Comparison of ENCODE assay signal across 13 cellular contexts in genomic region chr17:9432867-9433495, GRCh38.
DNase-seq lines count a peak whose midpoint lies in the region; ATAC-seq and TF ChIP-seq lines count a peak whose summit lies in the region.
"Had no signal": no experiment of that assay in that cellular context is flagged by ENCODE, and none has a peak within 500 bp of the region (broad histone marks: within the 10 kb centered on the region; RNA-seq: fewer than 3 reads in every experiment).

No MANE protein-coding gene starts in this region.

- H3K4me1 Mint-ChIP-seq in T-helper 17 cell: peaks cover 29% of the 10 kb centered on the region

- no peak for TF ChIP-seq POLR2A in heart left ventricle (IDR thresholded peaks at IDR 0.05)

- no peaks in the 10 kb centered on the region for H3K27me3 Mint-ChIP-seq in T-helper 17 cell
- H3K27me3 Mint-ChIP-seq: brain had no signal

- no peak for TF ChIP-seq CTCF in heart left ventricle (IDR thresholded peaks at IDR 0.05)
- TF ChIP-seq CTCF in mucosa of descending colon (IDR thresholded peaks at IDR 0.05): no peak
- no peak for TF ChIP-seq CTCF in upper lobe of right lung (IDR thresholded peaks at IDR 0.05)

- peak overlapping the region; percentile 80 for H3K4me3 Mint-ChIP-seq in T-helper 17 cell
- H3K4me3 Mint-ChIP-seq: brain had no signal

- WGBS in heart left ventricle, 4 donors: 86 to 89% (median 88%) methylated on average over 8 of the region's 8 CpGs
- 88 to 89% methylated on average over 8 of the region's 8 CpGs for WGBS in aorta, 2 donors

- peak; percentile 55 to 69 (median 62) for ATAC-seq in heart left ventricle
- ATAC-seq in T-helper 17 cell: peak; percentile 25
- peak; percentile 25 for ATAC-seq in mucosa of descending colon
- ATAC-seq in upper lobe of right lung: no peak
- no peak for ATAC-seq in HG03565 (IDR thresholded peaks at IDR 0.05; ENCODE audit: unreplicated experiment)
- ATAC-seq in aorta (ENCODE audit: low FRiP score): no peak

- H3K27me3 ChIP-seq in heart left ventricle (no peaks in the 10 kb centered on the region), upper lobe of right lung (no peaks in the 10 kb centered on the region), aorta (ENCODE audit: control insufficient read depth in 1 of 2, insufficient read depth in 2 of 2, low read length in 1 of 2) (no peaks in the 10 kb centered on the region)
- H3K27me3 ChIP-seq: neutrophil had no signal

- H3K27ac Mint-ChIP-seq in T-helper 17 cell: peak overlapping the region; percentile 76

- H3K9me3 ChIP-seq in heart left ventricle (no peaks in the 10 kb centered on the region), T-helper 17 cell (ENCODE audit: control insufficient read depth, low read length, poor library complexity, severe bottlenecking) (no peaks in the 10 kb centered on the region), mucosa of descending colon (no peaks in the 10 kb centered on the region), upper lobe of right lung (no peaks in the 10 kb centered on the region), aorta (ENCODE audit: control insufficient read depth, low read length) (no peaks in the 10 kb centered on the region)
- H3K9me3 ChIP-seq: neutrophil had no signal

- intact Hi-C loops in heart left ventricle (cut with DNase I): no loop called here
- intact Hi-C loops in cardiac septum (cut with DNase I): no loop called here
- intact Hi-C loops in mucosa of descending colon (cut with DNase I, micrococcal nuclease): no loop called here
- intact Hi-C loops in upper lobe of right lung (cut with DNase I): no loop called here
- intact Hi-C loops in aorta (cut with DNase I): no loop called here

- H3K4me1 ChIP-seq in heart left ventricle: peaks cover 0 to 19% (median 13%) of the 10 kb centered on the region in 12 donors
- H3K4me1 ChIP-seq in mucosa of descending colon (ENCODE audit: low read depth): peaks cover 3% of the 10 kb centered on the region
- peaks cover 9% of the 10 kb centered on the region for H3K4me1 ChIP-seq in upper lobe of right lung
- no peaks in the 10 kb centered on the region for H3K4me1 ChIP-seq in aorta (ENCODE audit: control insufficient read depth in 1 of 2, insufficient read depth in 2 of 2, low read length in 2 of 2)

- H3K4me3 ChIP-seq in heart left ventricle: no peak overlapping the region
- no peak overlapping the region for H3K4me3 ChIP-seq in mucosa of descending colon
- no peak overlapping the region for H3K4me3 ChIP-seq in upper lobe of right lung
- H3K4me3 ChIP-seq in aorta (ENCODE audit: low read length in 2 of 2): no peak overlapping the region
- H3K4me3 ChIP-seq: PC-9 had no signal

- no peak for DNase-seq in heart left ventricle
- DNase-seq in cardiac septum (ENCODE audit: low spot score): no peak
- no peak for DNase-seq in T-helper 17 cell
- DNase-seq in mucosa of descending colon: no peak
- DNase-seq in upper lobe of right lung: no peak
- DNase-seq in H4 (ENCODE audit: low spot score): no peak
- no peak for DNase-seq in aorta
- DNase-seq: activated CD4-positive, CD25-positive, alpha-beta regulatory T cell; PC-9 had no signal

- H3K36me3 ChIP-seq in heart left ventricle: peaks cover 0 to 5% (median 0%) of the 10 kb centered on the region in 9 donors
- no peaks in the 10 kb centered on the region for H3K36me3 ChIP-seq in mucosa of descending colon (ENCODE audit: low read depth)
- H3K36me3 ChIP-seq in upper lobe of right lung: no peaks in the 10 kb centered on the region
- no peaks in the 10 kb centered on the region for H3K36me3 ChIP-seq in aorta (ENCODE audit: control insufficient read depth in 1 of 2, insufficient read depth in 2 of 2, low read length in 1 of 2)

- H3K27ac ChIP-seq in heart left ventricle (peak overlapping the region in 11 of 12 donors; percentile 9 to 71 (median 47)), upper lobe of right lung (peak overlapping the region; percentile 39), aorta (ENCODE audit: low read depth in 1 of 2, low read length in 2 of 2) (peak overlapping the region in 1 of 2 donors; percentile 12)
- H3K27ac ChIP-seq: C4-2B, neutrophil, PC-9 had no signal

- H3K36me3 Mint-ChIP-seq in T-helper 17 cell (ENCODE audit: low read depth): no peaks in the 10 kb centered on the region

Comparison
In these comparisons a context has a peak if more than half of its experiments do, and no peak if none do; other contexts are left out.
1. ATAC-seq: peak in heart left ventricle (4 of 4), T-helper 17 cell (single experiment) and mucosa of descending colon (single experiment); none in upper lobe of right lung (single experiment), HG03565 (single experiment) and aorta (single experiment).